28 cellular contexts compared by ENCODE assay signal in genomic region chr6:73983367-73983766, GRCh38.
A peak's percentile ranks its signal among the peaks of the same experiment; 100 is the strongest.
DNase-seq lines count a peak whose midpoint lies in the region; TF ChIP-seq lines count a peak whose summit lies in the region.
"Had no signal": no experiment of that assay in that cellular context is flagged by ENCODE, and none has a peak within 500 bp of the region (broad histone marks: within the 10 kb centered on the region; RNA-seq: fewer than 3 reads in every experiment).

No MANE protein-coding gene starts in this region.

- H3K27ac ChIP-seq in osteoblast (ENCODE audit: low read depth, low read length) (peak overlapping the region; percentile 71), thyroid gland (no peak overlapping the region), stomach (no peak overlapping the region)
- H3K27ac ChIP-seq: adrenal gland, breast epithelium, coronary artery, tibial artery had no signal

- H3K4me1 Mint-ChIP-seq in activated T-helper 2 cell treated with anti-CD3 and anti-CD28 coated beads, Interferon-gamma antibody, Interleukin-2, Interleukin-4, amounts not matched to agents 10 μg/mL and 5 μg/mL and 100 μg/mL, durations not matched to agents 14 hours and 24 hours and 36 hours (ENCODE audit: low read depth), result no peaks in the 10 kb centered on the region
- H3K4me1 Mint-ChIP-seq: CD8-positive, alpha-beta memory T cell; natural killer cell had no signal

- H3K9me3 ChIP-seq in osteoblast (ENCODE audit: low read depth, low read length), result no peaks in the 10 kb centered on the region
- no peaks in the 10 kb centered on the region for H3K9me3 ChIP-seq in thyroid gland
- peaks cover 0 to 3% (median 0%) of the 10 kb centered on the region in 4 donors for H3K9me3 ChIP-seq in stomach
- H3K9me3 ChIP-seq: adrenal gland, HAP-1, tibial artery had no signal

- TF ChIP-seq CTCF in BJ (IDR thresholded peaks at IDR 0.05; ENCODE audit: insufficient read depth, low read depth, low read length), result no peak
- TF ChIP-seq CTCF in osteoblast (IDR thresholded peaks at IDR 0.05; ENCODE audit: extremely low read depth, low read depth, low read length), result no peak
- TF ChIP-seq CTCF in lower leg skin (IDR thresholded peaks at IDR 0.05), result no peak
- no peak for TF ChIP-seq CTCF in thyroid gland (IDR thresholded peaks at IDR 0.05)
- no peak for TF ChIP-seq CTCF in stomach (IDR thresholded peaks at IDR 0.05)

- TF ChIP-seq EP300 in stomach (IDR thresholded peaks at IDR 0.05), result no peak

- no peaks in the 10 kb centered on the region for H3K9me3 Mint-ChIP-seq in activated T-helper 2 cell treated with anti-CD3 and anti-CD28 coated beads, Interferon-gamma antibody, Interleukin-2, Interleukin-4, amounts not matched to agents 10 μg/mL and 5 μg/mL and 100 μg/mL, durations not matched to agents 14 hours and 24 hours and 36 hours

- H3K79me2 ChIP-seq in osteoblast (ENCODE audit: insufficient read depth, low read length), result no peaks in the 10 kb centered on the region

- TF ChIP-seq POLR2A in lower leg skin (IDR thresholded peaks at IDR 0.05) (no peak), thyroid gland (IDR thresholded peaks at IDR 0.05) (no peak), stomach (IDR thresholded peaks at IDR 0.05) (no peak)

- H3K27me3 Mint-ChIP-seq in activated T-helper 2 cell treated with anti-CD3 and anti-CD28 coated beads, Interferon-gamma antibody, Interleukin-2, Interleukin-4, amounts not matched to agents 10 μg/mL and 5 μg/mL and 100 μg/mL, durations not matched to agents 14 hours and 24 hours and 36 hours (ENCODE audit: low read depth), result no peaks in the 10 kb centered on the region
- H3K27me3 Mint-ChIP-seq: CD8-positive, alpha-beta memory T cell; effector memory CD8-positive, alpha-beta T cell had no signal

- POLR2A ChIA-PET in BJ (lab: Charles Lee), result interaction anchor here (0.6 kb wide), 2 partner anchors 40 to 1116 kb away, joined by 3 read pairs; no protein-coding TSS in a partner anchor

- H4K20me1 ChIP-seq in osteoblast (ENCODE audit: insufficient read depth, low read length), result no peaks in the 10 kb centered on the region

- peak overlapping the region; percentile 39 for H3K4me2 ChIP-seq in osteoblast (ENCODE audit: insufficient read depth, low read length)

- H3K36me3 Mint-ChIP-seq in activated T-helper 2 cell treated with anti-CD3 and anti-CD28 coated beads, Interferon-gamma antibody, Interleukin-2, Interleukin-4, amounts not matched to agents 10 μg/mL and 5 μg/mL and 100 μg/mL, durations not matched to agents 14 hours and 24 hours and 36 hours (ENCODE audit: low read depth), result no peaks in the 10 kb centered on the region
- H3K36me3 Mint-ChIP-seq: CD8-positive, alpha-beta memory T cell; mesothelial cell of epicardium; natural killer cell had no signal

- H3K4me3 Mint-ChIP-seq in activated T-helper 2 cell treated with anti-CD3 and anti-CD28 coated beads, Interferon-gamma antibody, Interleukin-2, Interleukin-4, amounts not matched to agents 10 μg/mL and 5 μg/mL and 100 μg/mL, durations not matched to agents 14 hours and 24 hours and 36 hours (ENCODE audit: low read depth), result no peak overlapping the region
- H3K4me3 Mint-ChIP-seq: activated CD8-positive, alpha-beta T cell treated with anti-CD3 and anti-CD28 coated beads, Interleukin-2, amount 10 ng/mL, durations not matched to agents 7 days and 5 days; CD8-positive, alpha-beta memory T cell; effector memory CD8-positive, alpha-beta T cell; mesothelial cell of epicardium; natural killer cell had no signal

- H3K4me3 ChIP-seq in BJ (ENCODE audit: low read depth, low read length), result no peak overlapping the region
- H3K4me3 ChIP-seq in osteoblast (ENCODE audit: insufficient read depth, low read length), result no peak overlapping the region
- H3K4me3 ChIP-seq in lower leg skin (ENCODE audit: low read depth, poor library complexity, severe bottlenecking), result no peak overlapping the region
- H3K4me3 ChIP-seq in thyroid gland (replicated peaks in 1 of 3), result no peak overlapping the region
- no peak overlapping the region for H3K4me3 ChIP-seq in stomach
- H3K4me3 ChIP-seq: adrenal gland, breast epithelium, coronary artery, HAP-1, tibial artery had no signal

- no peak overlapping the region for H2AFZ ChIP-seq in osteoblast (ENCODE audit: low read length)

- DNase-seq in BJ (ENCODE audit: low read depth), result peak; percentile 67
- DNase-seq in LHCN-M2 (ENCODE audit: low read depth), result peak; percentile 12
- peak; percentile 65 for DNase-seq in fibroblast of peridontal ligament (ENCODE audit: extremely low read depth)
- DNase-seq in osteoblast (ENCODE audit: insufficient read length, low spot score, missing footprints), result no peak
- no peak for DNase-seq in lower leg skin (ENCODE audit: low spot score in 2 of 2)
- DNase-seq in activated T-helper 2 cell treated with anti-CD3 and anti-CD28 coated beads, Interferon-gamma antibody, Interleukin-2, Interleukin-4, amounts not matched to agents 10 μg/mL and 5 μg/mL and 100 μg/mL, durations not matched to agents 14 hours and 24 hours and 36 hours (ENCODE audit: low spot score), result no peak
- DNase-seq in thyroid gland, result no peak
- no peak for DNase-seq in stomach
- DNase-seq: activated CD4-positive, CD25-positive, alpha-beta regulatory T cell treated with anti-CD3 and anti-CD28 coated beads, Interleukin-2, amount 50 U/mL, for 72 hours; activated CD8-positive, alpha-beta T cell treated with anti-CD3 and anti-CD28 coated beads, Interleukin-2, amount 10 ng/mL, durations not matched to agents 7 days and 5 days; activated T-cell treated with anti-CD3 and anti-CD28 coated beads for 4 hours; adrenal gland; CD8-positive, alpha-beta memory T cell; effector memory CD8-positive, alpha-beta T cell; GDM1; left colon; natural killer cell; NCI-H1092; NCI-H187 treated with DMSO at 0.1 percent for 48 hours; NCI-H526 treated with DMSO at 0.1 percent for 48 hours; stimulated activated CD4-positive, alpha-beta T cell treated with anti-CD3 and anti-CD28 coated beads, Interleukin-4, amount 100 ng/mL, for 24 hours; stimulated activated naive CD4-positive, alpha-beta T cell treated with Interleukin-2 at 50 U/mL for 16 hours; T-helper 1 cell; tibial artery had no signal

- no peaks in the 10 kb centered on the region for H3K27me3 ChIP-seq in BJ (ENCODE audit: control insufficient read depth, insufficient read depth, low read length)
- H3K27me3 ChIP-seq in osteoblast (ENCODE audit: insufficient read depth, low read length), result no peaks in the 10 kb centered on the region
- H3K27me3 ChIP-seq in thyroid gland, result no peaks in the 10 kb centered on the region
- no peaks in the 10 kb centered on the region for H3K27me3 ChIP-seq in stomach
- H3K27me3 ChIP-seq: adrenal gland, breast epithelium, tibial artery had no signal

- intact Hi-C loops in lower leg skin (cut with DNase I; ENCODE audit: low total_unique reads) (no loop called here), thyroid gland (cut with DNase I) (no loop called here), stomach (cut with DNase I; ENCODE audit: low total_unique reads) (no loop called here)
- intact Hi-C loops in activated T-helper 2 cell treated with anti-CD3 and anti-CD28 coated beads, Interferon-gamma antibody, Interleukin-2, Interleukin-4, amounts not matched to agents 10 μg/mL and 5 μg/mL and 100 μg/mL, durations not matched to agents 14 hours and 24 hours and 36 hours (cut with micrococcal nuclease), result no loop called here

- no peak overlapping the region for H3K27ac Mint-ChIP-seq in activated T-helper 2 cell treated with anti-CD3 and anti-CD28 coated beads, Interferon-gamma antibody, Interleukin-2, Interleukin-4, amounts not matched to agents 10 μg/mL and 5 μg/mL and 100 μg/mL, durations not matched to agents 14 hours and 24 hours and 36 hours
- H3K27ac Mint-ChIP-seq: activated CD8-positive, alpha-beta T cell treated with anti-CD3 and anti-CD28 coated beads, Interleukin-2, amount 10 ng/mL, durations not matched to agents 7 days and 5 days; CD8-positive, alpha-beta memory T cell; effector memory CD8-positive, alpha-beta T cell; mesothelial cell of epicardium; natural killer cell had no signal

- H3K36me3 ChIP-seq in BJ (ENCODE audit: control insufficient read depth, insufficient read depth, low read length), result no peaks in the 10 kb centered on the region
- H3K36me3 ChIP-seq in osteoblast (ENCODE audit: insufficient read depth, low read length), result no peaks in the 10 kb centered on the region
- no peaks in the 10 kb centered on the region for H3K36me3 ChIP-seq in thyroid gland
- H3K36me3 ChIP-seq in stomach, result no peaks in the 10 kb centered on the region
- H3K36me3 ChIP-seq: adrenal gland, breast epithelium, HAP-1, tibial artery had no signal

- H3K4me1 ChIP-seq in osteoblast (ENCODE audit: insufficient read depth, low read length), result peaks cover 33% of the 10 kb centered on the region
- no peaks in the 10 kb centered on the region for H3K4me1 ChIP-seq in thyroid gland
- H3K4me1 ChIP-seq in stomach, result no peaks in the 10 kb centered on the region
- H3K4me1 ChIP-seq: adrenal gland, breast epithelium, HAP-1, tibial artery had no signal

- CTCF ChIA-PET in BJ (lab: Yijun Ruan, JAX), result interaction anchor here (0.7 to 4.1 kb wide), 9 partner anchors 11 to 1226 kb away, joined by 3 to 24 read pairs (median 4); partner anchors contain the start of gene COL12A1

- 67 to 71% methylated on average over 2 of the region's 2 CpGs for WGBS in lower leg skin, 2 donors
- 76 to 78% methylated on average over 2 of the region's 2 CpGs for WGBS in thyroid gland, 2 donors
- 57 to 74% (median 71%) methylated on average over 2 of the region's 2 CpGs for WGBS in stomach, 5 donors

Comparison
In these comparisons a context has a peak if more than half of its experiments do, and no peak if none do; other contexts are left out.
1. DNase-seq: peak in BJ (single experiment), LHCN-M2 (single experiment) and fibroblast of peridontal ligament (single experiment); none in osteoblast (single experiment), lower leg skin (0 of 2), activated T-helper 2 cell treated with anti-CD3 and anti-CD28 coated beads, Interferon-gamma antibody, Interleukin-2, Interleukin-4, amounts not matched to agents 10 μg/mL and 5 μg/mL and 100 μg/mL, durations not matched to agents 14 hours and 24 hours and 36 hours (single experiment), thyroid gland (0 of 2) and stomach (single experiment).